In the genomic region with DNA sequence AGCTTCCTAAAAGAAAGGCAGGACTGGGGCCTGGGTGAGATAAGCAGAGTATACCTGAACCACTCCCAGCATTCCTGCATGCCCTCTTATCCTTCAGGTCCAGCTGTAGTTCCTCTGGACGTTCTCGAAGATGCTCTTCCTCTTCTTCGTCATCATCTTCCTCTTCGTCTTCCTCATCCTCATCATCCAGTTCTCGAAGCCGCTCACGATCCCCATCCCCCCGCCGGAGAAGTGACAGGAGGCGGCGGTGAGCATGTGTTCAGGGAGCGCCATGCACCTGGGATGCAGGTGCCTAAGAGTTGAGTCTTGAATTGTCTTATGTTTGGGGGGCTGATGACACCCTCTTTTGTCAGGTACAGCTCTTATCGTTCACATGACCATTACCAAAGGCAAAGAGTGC, we compare ENCODE assay signal across 23 cellular contexts. TPM values are rescaled to one million over a fixed set of nuclear protein-coding genes. Genes with fewer than 3 reads are reported as not detected.
DNase-seq lines count a peak whose midpoint lies in the region; ATAC-seq and TF ChIP-seq lines count a peak whose summit lies in the region.
"Had no signal": no experiment of that assay in that cellular context is flagged by ENCODE, and none has a peak within 500 bp of the region (broad histone marks: within the 10 kb centered on the region; RNA-seq: fewer than 3 reads in every experiment).

No MANE protein-coding gene starts in this region.

- H3K27ac ChIP-seq in GM23338 (ENCODE audit: low read depth), result 0 out of 2 replicates have a peak overlapping the region, but pooled peaks have one; percentile 45
- H3K27ac ChIP-seq in uterus, result no peak overlapping the region
- H3K27ac ChIP-seq: BLaER1, body of pancreas, left ventricle myocardium inferior, transverse colon had no signal

- no peak overlapping the region for H3K4me2 ChIP-seq in GM23338
- H3K4me2 ChIP-seq: BLaER1 had no signal

- intact Hi-C loops in uterus (cut with DNase I; ENCODE audit: low total_unique reads), result no loop called here

- H3K36me3 ChIP-seq in GM23338 (ENCODE audit: insufficient read depth) (peaks cover 56% of the 10 kb centered on the region), uterus (no peaks in the 10 kb centered on the region)

- H3K4me3 Mint-ChIP-seq in activated naive CD4-positive, alpha-beta T cell treated with anti-CD3 and anti-CD28 coated beads, Interleukin-2, amount 10 ng/mL, durations not matched to agents 7 days and 5 days, result no peak overlapping the region
- H3K4me3 Mint-ChIP-seq in GM23338, result no peak overlapping the region
- no peak overlapping the region for H3K4me3 Mint-ChIP-seq in activated naive CD8-positive, alpha-beta T cell treated with anti-CD3 and anti-CD28 coated beads, Interleukin-2, amount 10 ng/mL, durations not matched to agents 7 days and 5 days
- no peak overlapping the region for H3K4me3 Mint-ChIP-seq in stimulated activated effector memory CD8-positive, alpha-beta T cell treated with anti-CD3 and anti-CD28 coated beads, Interleukin-12 subunit alpha, Interleukin-12 subunit beta, amount 100 ng/mL, for 72 hours
- H3K4me3 Mint-ChIP-seq: T-cell had no signal

- POLR2A ChIA-PET in activated naive CD8-positive, alpha-beta T cell treated with anti-CD3 and anti-CD28 coated beads, Interleukin-2, amount 10 ng/mL, durations not matched to agents 7 days and 5 days (lab: Charles Lee), result no interaction called here

- no peaks in the 10 kb centered on the region for H3K27me3 ChIP-seq in GM23338 (ENCODE audit: insufficient read depth)
- no peaks in the 10 kb centered on the region for H3K27me3 ChIP-seq in uterus
- H3K27me3 ChIP-seq: BLaER1, body of pancreas, MG63, transverse colon had no signal

- H3K4me3 ChIP-seq in GM23338 (no peak overlapping the region), uterus (no peak overlapping the region)
- H3K4me3 ChIP-seq: BLaER1, body of pancreas, left ventricle myocardium inferior, MG63, transverse colon had no signal

- no peak for ATAC-seq in activated naive CD4-positive, alpha-beta T cell treated with anti-CD3 and anti-CD28 coated beads, Interleukin-2, amount 50 U/mL, for 72 hours
- ATAC-seq in GM23338, result no peak
- ATAC-seq in activated naive CD8-positive, alpha-beta T cell treated with anti-CD3 and anti-CD28 coated beads, Interleukin-2, amount 10 ng/mL, durations not matched to agents 7 days and 5 days (ENCODE audit: low read depth), result no peak
- ATAC-seq in stimulated activated effector memory CD8-positive, alpha-beta T cell treated with anti-CD3 and anti-CD28 coated beads, Interleukin-12 subunit alpha, Interleukin-12 subunit beta, amount 100 ng/mL, for 72 hours, result no peak
- ATAC-seq: body of pancreas, HCT116, T-cell had no signal

- peak overlapping the region; percentile 38 to 93 for H3K27ac Mint-ChIP-seq in activated naive CD4-positive, alpha-beta T cell treated with anti-CD3 and anti-CD28 coated beads, Interleukin-2, amount 50 U/mL, for 72 hours
- no peak overlapping the region for H3K27ac Mint-ChIP-seq in activated naive CD4-positive, alpha-beta T cell treated with anti-CD3 and anti-CD28 coated beads, Interleukin-2, amount 10 ng/mL, durations not matched to agents 7 days and 5 days
- H3K27ac Mint-ChIP-seq in GM23338, result no peak overlapping the region
- peak overlapping the region; percentile 18 for H3K27ac Mint-ChIP-seq in activated naive CD8-positive, alpha-beta T cell treated with anti-CD3 and anti-CD28 coated beads, Interleukin-2, amount 10 ng/mL, durations not matched to agents 7 days and 5 days
- H3K27ac Mint-ChIP-seq in stimulated activated effector memory CD8-positive, alpha-beta T cell treated with anti-CD3 and anti-CD28 coated beads, Interleukin-12 subunit alpha, Interleukin-12 subunit beta, amount 100 ng/mL, for 72 hours, result peak overlapping the region; percentile 74
- H3K27ac Mint-ChIP-seq: activated T-helper 2 cell treated with anti-CD3 and anti-CD28 coated beads, Interferon-gamma antibody, Interleukin-2, Interleukin-4, amounts not matched to agents 10 μg/mL and 5 μg/mL and 100 μg/mL, durations not matched to agents 14 hours and 24 hours and 36 hours; T-cell had no signal

- H3F3A ChIP-seq in GM23338 (replicated peaks; ENCODE audit: low read depth), result peaks cover 41% of the 10 kb centered on the region

- peaks cover 22% of the 10 kb centered on the region for H3K4me1 Mint-ChIP-seq in activated naive CD4-positive, alpha-beta T cell treated with anti-CD3 and anti-CD28 coated beads, Interleukin-2, amount 10 ng/mL, durations not matched to agents 7 days and 5 days
- H3K4me1 Mint-ChIP-seq in GM23338, result peaks cover 18% of the 10 kb centered on the region
- peaks cover 22% of the 10 kb centered on the region for H3K4me1 Mint-ChIP-seq in activated naive CD8-positive, alpha-beta T cell treated with anti-CD3 and anti-CD28 coated beads, Interleukin-2, amount 10 ng/mL, durations not matched to agents 7 days and 5 days
- peaks cover 40% of the 10 kb centered on the region for H3K4me1 Mint-ChIP-seq in stimulated activated effector memory CD8-positive, alpha-beta T cell treated with anti-CD3 and anti-CD28 coated beads, Interleukin-12 subunit alpha, Interleukin-12 subunit beta, amount 100 ng/mL, for 72 hours

- peaks cover 52% of the 10 kb centered on the region for H4K20me1 ChIP-seq in GM23338 (replicated peaks; ENCODE audit: insufficient read depth)

- H3K4me1 ChIP-seq in GM23338 (ENCODE audit: insufficient read depth) (peaks cover 9% of the 10 kb centered on the region; the same call in 1 of the 2 replicates), uterus (peaks cover 0 to 4% of the 10 kb centered on the region in 2 donors)

- no peaks in the 10 kb centered on the region for H3K9me2 ChIP-seq in GM23338 (ENCODE audit: insufficient read depth)

- no peaks in the 10 kb centered on the region for H3K9me3 Mint-ChIP-seq in activated naive CD4-positive, alpha-beta T cell treated with anti-CD3 and anti-CD28 coated beads, Interleukin-2, amount 50 U/mL, for 72 hours
- H3K9me3 Mint-ChIP-seq in activated naive CD4-positive, alpha-beta T cell treated with anti-CD3 and anti-CD28 coated beads, Interleukin-2, amount 10 ng/mL, durations not matched to agents 7 days and 5 days, result no peaks in the 10 kb centered on the region
- H3K9me3 Mint-ChIP-seq in GM23338, result no peaks in the 10 kb centered on the region
- H3K9me3 Mint-ChIP-seq in activated naive CD8-positive, alpha-beta T cell treated with anti-CD3 and anti-CD28 coated beads, Interleukin-2, amount 10 ng/mL, durations not matched to agents 7 days and 5 days, result no peaks in the 10 kb centered on the region
- H3K9me3 Mint-ChIP-seq in stimulated activated effector memory CD8-positive, alpha-beta T cell treated with anti-CD3 and anti-CD28 coated beads, Interleukin-12 subunit alpha, Interleukin-12 subunit beta, amount 100 ng/mL, for 72 hours, result no peaks in the 10 kb centered on the region
- H3K9me3 Mint-ChIP-seq: activated T-helper 2 cell treated with anti-CD3 and anti-CD28 coated beads, Interferon-gamma antibody, Interleukin-2, Interleukin-4, amounts not matched to agents 10 μg/mL and 5 μg/mL and 100 μg/mL, durations not matched to agents 14 hours and 24 hours and 36 hours; T-cell had no signal

- no peak for TF ChIP-seq CTCF in GM23338 (conservative IDR thresholded peaks at IDR 0.05; ENCODE audit: low read depth in 2 of 2)
- TF ChIP-seq CTCF in uterus (IDR thresholded peaks at IDR 0.05), result no peak

- peaks cover 31% of the 10 kb centered on the region for H3K79me2 ChIP-seq in GM23338 (replicated peaks; ENCODE audit: insufficient read depth)

- no peak for DNase-seq in activated naive CD4-positive, alpha-beta T cell treated with anti-CD3 and anti-CD28 coated beads, Interleukin-2, amount 50 U/mL, for 72 hours (ENCODE audit: low spot score in 2 of 2)
- no peak for DNase-seq in activated naive CD4-positive, alpha-beta T cell treated with anti-CD3 and anti-CD28 coated beads, Interleukin-2, amount 10 ng/mL, durations not matched to agents 7 days and 5 days
- DNase-seq in GM23338 (ENCODE audit: low spot score), result no peak
- no peak for DNase-seq in activated naive CD8-positive, alpha-beta T cell treated with anti-CD3 and anti-CD28 coated beads, Interleukin-2, amount 10 ng/mL, durations not matched to agents 7 days and 5 days
- no peak for DNase-seq in stimulated activated effector memory CD8-positive, alpha-beta T cell treated with anti-CD3 and anti-CD28 coated beads, Interleukin-12 subunit alpha, Interleukin-12 subunit beta, amount 100 ng/mL, for 72 hours (ENCODE audit: low spot score in 2 of 2)
- DNase-seq in uterus, result no peak
- DNase-seq in KG1 (lab: John Stamatoyannopoulos, UW), result no peak
- DNase-seq: activated CD8-positive, alpha-beta memory T cell treated with anti-CD3 and anti-CD28 coated beads, Interleukin-2, amount 50 U/mL, for 4 hours; body of pancreas; DMS79 treated with DMSO at 0.1 percent for 48 hours; left ventricle myocardium inferior; MG63; NCI-H1417; NCI-H2107; NCI-H446; NCI-H774; RPMI8226; small intestine; T-cell; transverse colon had no signal

- peaks cover 24 to 48% of the 10 kb centered on the region in 2 donors for H3K36me3 Mint-ChIP-seq in activated naive CD4-positive, alpha-beta T cell treated with anti-CD3 and anti-CD28 coated beads, Interleukin-2, amount 50 U/mL, for 72 hours
- H3K36me3 Mint-ChIP-seq in activated naive CD4-positive, alpha-beta T cell treated with anti-CD3 and anti-CD28 coated beads, Interleukin-2, amount 10 ng/mL, durations not matched to agents 7 days and 5 days, result peaks cover 56% of the 10 kb centered on the region
- peaks cover 91% of the 10 kb centered on the region for H3K36me3 Mint-ChIP-seq in GM23338 (ENCODE audit: low read depth)
- H3K36me3 Mint-ChIP-seq in activated naive CD8-positive, alpha-beta T cell treated with anti-CD3 and anti-CD28 coated beads, Interleukin-2, amount 10 ng/mL, durations not matched to agents 7 days and 5 days, result peaks cover 41% of the 10 kb centered on the region
- peaks cover 100% of the 10 kb centered on the region for H3K36me3 Mint-ChIP-seq in stimulated activated effector memory CD8-positive, alpha-beta T cell treated with anti-CD3 and anti-CD28 coated beads, Interleukin-12 subunit alpha, Interleukin-12 subunit beta, amount 100 ng/mL, for 72 hours

- CTCF ChIA-PET in activated naive CD4-positive, alpha-beta T cell treated with anti-CD3 and anti-CD28 coated beads, Interleukin-2, amount 10 ng/mL, durations not matched to agents 7 days and 5 days (lab: Charles Lee), result interaction anchor here (1.1 to 1.7 kb wide), 2 partner anchors 16 to 83 kb away, joined by 4 to 6 read pairs; a partner anchor contains a TSS

- no peaks in the 10 kb centered on the region for H3K27me3 Mint-ChIP-seq in activated naive CD4-positive, alpha-beta T cell treated with anti-CD3 and anti-CD28 coated beads, Interleukin-2, amount 10 ng/mL, durations not matched to agents 7 days and 5 days
- H3K27me3 Mint-ChIP-seq in GM23338 (ENCODE audit: insufficient read depth, low read depth, poor library complexity), result peaks cover 7% of the 10 kb centered on the region
- H3K27me3 Mint-ChIP-seq in activated naive CD8-positive, alpha-beta T cell treated with anti-CD3 and anti-CD28 coated beads, Interleukin-2, amount 10 ng/mL, durations not matched to agents 7 days and 5 days, result no peaks in the 10 kb centered on the region
- H3K27me3 Mint-ChIP-seq: T-cell had no signal

- H3K9me3 ChIP-seq in uterus, result no peaks in the 10 kb centered on the region
- H3K9me3 ChIP-seq: BLaER1, body of pancreas, left ventricle myocardium inferior, MG63, transverse colon had no signal

- no peak for TF ChIP-seq POLR2A in uterus (IDR thresholded peaks at IDR 0.05)

- no peak overlapping the region for H2AFZ ChIP-seq in GM23338

RNA-seq across cellular contexts. Expression of a gene that starts 3.9 kb away (rescaled TPM):
- total RNA-seq in activated naive CD4-positive, alpha-beta T cell treated with anti-CD3 and anti-CD28 coated beads, Interleukin-2, amount 50 U/mL, for 72 hours, result 100 to 1,000 TPM; 101 to 147 TPM
- 145 and 178 TPM in 2 replicates for total RNA-seq in GM23338 (2014; rRNA removed; shearing (Covaris generic))
- polyA plus RNA-seq in GM23338 (2016; fragmentation: Nextera tagmentation; extraction: Ambion mirVana), result 118 and 126 TPM in 2 replicates
- total RNA-seq in activated naive CD8-positive, alpha-beta T cell treated with anti-CD3 and anti-CD28 coated beads, Interleukin-2, amount 10 ng/mL, durations not matched to agents 7 days and 5 days, result 10 to 100 TPM; 73.8 to 78.3 TPM
- total RNA-seq in uterus, result 10 to 100 TPM; 15.4 to 54.0 (median 27.4) TPM

RNA-seq across cellular contexts. Expression of a gene that starts 15.4 kb away (rescaled TPM):
- 10 to 100 TPM; 54.2 to 59.1 TPM for total RNA-seq in activated naive CD4-positive, alpha-beta T cell treated with anti-CD3 and anti-CD28 coated beads, Interleukin-2, amount 50 U/mL, for 72 hours
- 67.5 and 70.1 TPM in 2 replicates for total RNA-seq in GM23338 (2014; rRNA removed; shearing (Covaris generic))
- 41.1 and 43.2 TPM in 2 replicates for polyA plus RNA-seq in GM23338 (2016; fragmentation: Nextera tagmentation; extraction: Ambion mirVana)
- total RNA-seq in activated naive CD8-positive, alpha-beta T cell treated with anti-CD3 and anti-CD28 coated beads, Interleukin-2, amount 10 ng/mL, durations not matched to agents 7 days and 5 days, result 10 to 100 TPM; 46.4 to 47.4 TPM
- total RNA-seq in uterus, result 10 to 100 TPM in 3 of 4 donors, 1 to 10 TPM in 1; 1.8 to 58.2 (median 15.5) TPM

RNA-seq across cellular contexts. Expression of a gene that starts 28.1 kb away (rescaled TPM):
- 10 to 100 TPM; 68.7 to 94.9 TPM for total RNA-seq in activated naive CD4-positive, alpha-beta T cell treated with anti-CD3 and anti-CD28 coated beads, Interleukin-2, amount 50 U/mL, for 72 hours
- total RNA-seq in GM23338 (2014; rRNA removed; shearing (Covaris generic)), result 52.9 and 69.3 TPM in 2 replicates
- 16.3 and 19.4 TPM in 2 replicates for polyA plus RNA-seq in GM23338 (2016; fragmentation: Nextera tagmentation; extraction: Ambion mirVana)
- total RNA-seq in activated naive CD8-positive, alpha-beta T cell treated with anti-CD3 and anti-CD28 coated beads, Interleukin-2, amount 10 ng/mL, durations not matched to agents 7 days and 5 days, result 100 to 1,000 TPM; 115 to 117 TPM
- 100 to 1,000 TPM in 1 of 4 donors, 10 to 100 TPM in 3; 17.4 to 121 (median 43.8) TPM for total RNA-seq in uterus

Comparison
In these comparisons a context has a peak if more than half of its experiments do, and no peak if none do; other contexts are left out.
1. H3K27ac Mint-ChIP-seq: peak in activated naive CD4-positive, alpha-beta T cell treated with anti-CD3 and anti-CD28 coated beads, Interleukin-2, amount 50 U/mL, for 72 hours (2 of 2), activated naive CD8-positive, alpha-beta T cell treated with anti-CD3 and anti-CD28 coated beads, Interleukin-2, amount 10 ng/mL, durations not matched to agents 7 days and 5 days (single experiment) and stimulated activated effector memory CD8-positive, alpha-beta T cell treated with anti-CD3 and anti-CD28 coated beads, Interleukin-12 subunit alpha, Interleukin-12 subunit beta, amount 100 ng/mL, for 72 hours (single experiment); none in activated naive CD4-positive, alpha-beta T cell treated with anti-CD3 and anti-CD28 coated beads, Interleukin-2, amount 10 ng/mL, durations not matched to agents 7 days and 5 days (single experiment) and GM23338 (single experiment).